Comparison of ENCODE assay signal across 9 cellular contexts in the genomic region with DNA sequence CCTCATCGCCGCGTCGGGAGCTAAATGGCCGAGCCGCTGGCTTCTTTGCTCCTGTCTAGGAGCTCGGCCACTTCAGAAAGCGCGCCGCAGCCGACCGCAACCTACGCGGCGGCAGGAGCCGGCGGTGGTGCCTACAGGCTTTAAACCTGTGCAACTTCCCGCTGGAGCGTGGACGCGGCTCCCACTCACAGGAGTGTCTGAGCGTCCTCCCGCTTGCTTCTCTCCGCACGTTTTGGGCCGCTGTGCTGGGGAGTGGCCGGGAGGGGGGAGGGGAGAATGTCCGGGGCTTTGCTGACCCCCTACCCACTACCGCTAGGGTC. TPM values are rescaled to one million over a fixed set of nuclear protein-coding genes. Genes with fewer than 3 reads are reported as not detected.
A peak's percentile ranks its signal among the peaks of the same experiment; 100 is the strongest.
DNase-seq lines count a peak whose midpoint lies in the region; ATAC-seq and TF ChIP-seq lines count a peak whose summit lies in the region.
"Had no signal": no experiment of that assay in that cellular context is flagged by ENCODE, and none has a peak within 500 bp of the region (broad histone marks: within the 10 kb centered on the region; RNA-seq: fewer than 3 reads in every experiment).

No MANE protein-coding gene starts in this region.

- no peaks in the 10 kb centered on the region for H4K20me1 ChIP-seq in GM23338 (replicated peaks; ENCODE audit: insufficient read depth)

- H3K9me3 ChIP-seq in adipocyte (ENCODE audit: control insufficient read depth, low read length): no peaks in the 10 kb centered on the region

- H3F3A ChIP-seq in GM23338 (replicated peaks; ENCODE audit: low read depth): no peaks in the 10 kb centered on the region

- no peak overlapping the region for H2AFZ ChIP-seq in GM23338

- no peaks in the 10 kb centered on the region; the same call in 2 of the 3 replicates for H3K36me3 Mint-ChIP-seq in GM23338 (ENCODE audit: low read depth)
- no peaks in the 10 kb centered on the region for H3K36me3 Mint-ChIP-seq in stimulated activated effector memory CD8-positive, alpha-beta T cell treated with anti-CD3 and anti-CD28 coated beads, Interleukin-12 subunit alpha, Interleukin-12 subunit beta, amount 100 ng/mL, for 72 hours

- no peaks in the 10 kb centered on the region for H3K9me2 ChIP-seq in GM23338 (ENCODE audit: insufficient read depth)

- H3K4me3 Mint-ChIP-seq in GM23338: peak overlapping the region; percentile 79
- peak overlapping the region; percentile 66 for H3K4me3 Mint-ChIP-seq in stimulated activated effector memory CD8-positive, alpha-beta T cell treated with anti-CD3 and anti-CD28 coated beads, Interleukin-12 subunit alpha, Interleukin-12 subunit beta, amount 100 ng/mL, for 72 hours

- H3K9ac ChIP-seq in adipocyte (ENCODE audit: low read length): peak overlapping the region; percentile 77
- H3K9ac ChIP-seq: KMS-11 had no signal

- no peak for TF ChIP-seq CTCF in GM23338 (conservative IDR thresholded peaks at IDR 0.05; ENCODE audit: low read depth in 2 of 2)

- peak overlapping the region; percentile 70 for H3K4me3 ChIP-seq in GM23338
- peak overlapping the region; percentile 72 for H3K4me3 ChIP-seq in adipocyte (ENCODE audit: low read length)
- peak overlapping the region; percentile 54 for H3K4me3 ChIP-seq in iPS-11a (ENCODE audit: low read depth, low read length)

- H3K4me1 ChIP-seq in GM23338 (ENCODE audit: insufficient read depth) (peaks cover 11% of the 10 kb centered on the region), adipocyte (ENCODE audit: control insufficient read depth, insufficient read depth, low read length) (no peaks in the 10 kb centered on the region)

- H3K27me3 ChIP-seq in GM23338 (ENCODE audit: insufficient read depth): no peaks in the 10 kb centered on the region
- H3K27me3 ChIP-seq in adipocyte (replicated peaks; ENCODE audit: control insufficient read depth, insufficient read depth, low read length): peaks cover 11% of the 10 kb centered on the region

- no peak overlapping the region for H3K27ac ChIP-seq in GM23338 (ENCODE audit: low read depth)
- H3K27ac ChIP-seq: KMS-11 had no signal

- no peak overlapping the region; the same call in 1 of the 2 replicates for H3K27ac Mint-ChIP-seq in GM23338
- H3K27ac Mint-ChIP-seq in stimulated activated effector memory CD8-positive, alpha-beta T cell treated with anti-CD3 and anti-CD28 coated beads, Interleukin-12 subunit alpha, Interleukin-12 subunit beta, amount 100 ng/mL, for 72 hours: no peak overlapping the region

- H3K4me2 ChIP-seq in GM23338: peak overlapping the region; percentile 85
- H3K4me2 ChIP-seq: KMS-11 had no signal

- H3K27me3 Mint-ChIP-seq in GM23338 (ENCODE audit: insufficient read depth, low read depth, poor library complexity): peaks cover 2% of the 10 kb centered on the region

- peaks cover 36% of the 10 kb centered on the region for H3K4me1 Mint-ChIP-seq in GM23338
- no peaks in the 10 kb centered on the region for H3K4me1 Mint-ChIP-seq in stimulated activated effector memory CD8-positive, alpha-beta T cell treated with anti-CD3 and anti-CD28 coated beads, Interleukin-12 subunit alpha, Interleukin-12 subunit beta, amount 100 ng/mL, for 72 hours

- DNase-seq in GM23338 (ENCODE audit: low spot score) (peak; percentile 38), adipocyte (ENCODE audit: low read depth) (peak; percentile 32), pons (ENCODE audit: low spot score) (no peak), GM19240 (ENCODE audit: insufficient read length, low spot score) (no peak), ureter (ENCODE audit: low spot score) (no peak)
- DNase-seq in stimulated activated effector memory CD8-positive, alpha-beta T cell treated with anti-CD3 and anti-CD28 coated beads, Interleukin-12 subunit alpha, Interleukin-12 subunit beta, amount 100 ng/mL, for 72 hours (ENCODE audit: low spot score in 2 of 2): no peak
- DNase-seq: effector CD4-positive, alpha-beta T cell had no signal

- H3K36me3 ChIP-seq in GM23338 (ENCODE audit: insufficient read depth) (no peaks in the 10 kb centered on the region), adipocyte (ENCODE audit: control insufficient read depth, insufficient read depth, low read length, severe bottlenecking) (no peaks in the 10 kb centered on the region)

- peak; percentile 6 for ATAC-seq in GM23338
- ATAC-seq in stimulated activated effector memory CD8-positive, alpha-beta T cell treated with anti-CD3 and anti-CD28 coated beads, Interleukin-12 subunit alpha, Interleukin-12 subunit beta, amount 100 ng/mL, for 72 hours: no peak

- no peaks in the 10 kb centered on the region for H3K9me3 Mint-ChIP-seq in GM23338
- no peaks in the 10 kb centered on the region for H3K9me3 Mint-ChIP-seq in stimulated activated effector memory CD8-positive, alpha-beta T cell treated with anti-CD3 and anti-CD28 coated beads, Interleukin-12 subunit alpha, Interleukin-12 subunit beta, amount 100 ng/mL, for 72 hours

- H3K79me2 ChIP-seq in GM23338 (replicated peaks; ENCODE audit: insufficient read depth): peaks cover 36% of the 10 kb centered on the region

TF ChIP-seq in GM23338, 12 proteins besides CTCF, POLR2A, EP300 and RAD21 (continues in another document):
- TF ChIP-seq, protein P1, sequence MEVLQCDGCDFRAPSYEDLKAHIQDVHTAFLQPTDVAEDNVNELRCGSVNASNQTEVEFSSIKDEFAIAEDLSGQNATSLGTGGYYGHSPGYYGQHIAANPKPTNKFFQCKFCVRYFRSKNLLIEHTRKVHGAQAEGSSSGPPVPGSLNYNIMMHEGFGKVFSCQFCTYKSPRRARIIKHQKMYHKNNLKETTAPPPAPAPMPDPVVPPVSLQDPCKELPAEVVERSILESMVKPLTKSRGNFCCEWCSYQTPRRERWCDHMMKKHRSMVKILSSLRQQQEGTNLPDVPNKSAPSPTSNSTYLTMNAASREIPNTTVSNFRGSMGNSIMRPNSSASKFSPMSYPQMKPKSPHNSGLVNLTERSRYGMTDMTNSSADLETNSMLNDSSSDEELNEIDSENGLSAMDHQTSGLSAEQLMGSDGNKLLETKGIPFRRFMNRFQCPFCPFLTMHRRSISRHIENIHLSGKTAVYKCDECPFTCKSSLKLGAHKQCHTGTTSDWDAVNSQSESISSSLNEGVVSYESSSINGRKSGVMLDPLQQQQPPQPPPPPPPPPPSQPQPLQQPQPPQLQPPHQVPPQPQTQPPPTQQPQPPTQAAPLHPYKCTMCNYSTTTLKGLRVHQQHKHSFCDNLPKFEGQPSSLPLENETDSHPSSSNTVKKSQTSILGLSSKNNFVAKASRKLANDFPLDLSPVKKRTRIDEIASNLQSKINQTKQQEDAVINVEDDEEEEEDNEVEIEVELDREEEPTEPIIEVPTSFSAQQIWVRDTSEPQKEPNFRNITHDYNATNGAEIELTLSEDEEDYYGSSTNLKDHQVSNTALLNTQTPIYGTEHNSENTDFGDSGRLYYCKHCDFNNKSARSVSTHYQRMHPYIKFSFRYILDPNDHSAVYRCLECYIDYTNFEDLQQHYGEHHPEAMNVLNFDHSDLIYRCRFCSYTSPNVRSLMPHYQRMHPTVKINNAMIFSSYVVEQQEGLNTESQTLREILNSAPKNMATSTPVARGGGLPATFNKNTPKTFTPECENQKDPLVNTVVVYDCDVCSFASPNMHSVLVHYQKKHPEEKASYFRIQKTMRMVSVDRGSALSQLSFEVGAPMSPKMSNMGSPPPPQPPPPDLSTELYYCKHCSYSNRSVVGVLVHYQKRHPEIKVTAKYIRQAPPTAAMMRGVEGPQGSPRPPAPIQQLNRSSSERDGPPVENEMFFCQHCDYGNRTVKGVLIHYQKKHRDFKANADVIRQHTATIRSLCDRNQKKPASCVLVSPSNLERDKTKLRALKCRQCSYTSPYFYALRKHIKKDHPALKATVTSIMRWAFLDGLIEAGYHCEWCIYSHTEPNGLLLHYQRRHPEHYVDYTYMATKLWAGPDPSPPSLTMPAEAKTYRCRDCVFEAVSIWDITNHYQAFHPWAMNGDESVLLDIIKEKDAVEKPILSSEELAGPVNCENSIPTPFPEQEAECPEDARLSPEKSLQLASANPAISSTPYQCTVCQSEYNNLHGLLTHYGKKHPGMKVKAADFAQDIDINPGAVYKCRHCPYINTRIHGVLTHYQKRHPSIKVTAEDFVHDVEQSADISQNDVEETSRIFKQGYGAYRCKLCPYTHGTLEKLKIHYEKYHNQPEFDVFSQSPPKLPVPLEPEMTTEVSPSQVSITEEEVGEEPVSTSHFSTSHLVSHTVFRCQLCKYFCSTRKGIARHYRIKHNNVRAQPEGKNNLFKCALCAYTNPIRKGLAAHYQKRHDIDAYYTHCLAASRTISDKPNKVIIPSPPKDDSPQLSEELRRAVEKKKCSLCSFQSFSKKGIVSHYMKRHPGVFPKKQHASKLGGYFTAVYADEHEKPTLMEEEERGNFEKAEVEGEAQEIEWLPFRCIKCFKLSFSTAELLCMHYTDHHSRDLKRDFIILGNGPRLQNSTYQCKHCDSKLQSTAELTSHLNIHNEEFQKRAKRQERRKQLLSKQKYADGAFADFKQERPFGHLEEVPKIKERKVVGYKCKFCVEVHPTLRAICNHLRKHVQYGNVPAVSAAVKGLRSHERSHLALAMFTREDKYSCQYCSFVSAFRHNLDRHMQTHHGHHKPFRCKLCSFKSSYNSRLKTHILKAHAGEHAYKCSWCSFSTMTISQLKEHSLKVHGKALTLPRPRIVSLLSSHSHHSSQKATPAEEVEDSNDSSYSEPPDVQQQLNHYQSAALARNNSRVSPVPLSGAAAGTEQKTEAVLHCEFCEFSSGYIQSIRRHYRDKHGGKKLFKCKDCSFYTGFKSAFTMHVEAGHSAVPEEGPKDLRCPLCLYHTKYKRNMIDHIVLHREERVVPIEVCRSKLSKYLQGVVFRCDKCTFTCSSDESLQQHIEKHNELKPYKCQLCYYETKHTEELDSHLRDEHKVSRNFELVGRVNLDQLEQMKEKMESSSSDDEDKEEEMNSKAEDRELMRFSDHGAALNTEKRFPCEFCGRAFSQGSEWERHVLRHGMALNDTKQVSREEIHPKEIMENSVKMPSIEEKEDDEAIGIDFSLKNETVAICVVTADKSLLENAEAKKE (CRISPR knock-in tag; IDR thresholded peaks at IDR 0.05): no peak
- no peak for TF ChIP-seq EZH2phosphoT487 (IDR thresholded peaks at IDR 0.05; ENCODE audit: unreplicated experiment)
- no peak for TF ChIP-seq ZNF331 (CRISPR knock-in tag; IDR thresholded peaks at IDR 0.05; ENCODE audit: low read depth)
- TF ChIP-seq, protein P2, sequence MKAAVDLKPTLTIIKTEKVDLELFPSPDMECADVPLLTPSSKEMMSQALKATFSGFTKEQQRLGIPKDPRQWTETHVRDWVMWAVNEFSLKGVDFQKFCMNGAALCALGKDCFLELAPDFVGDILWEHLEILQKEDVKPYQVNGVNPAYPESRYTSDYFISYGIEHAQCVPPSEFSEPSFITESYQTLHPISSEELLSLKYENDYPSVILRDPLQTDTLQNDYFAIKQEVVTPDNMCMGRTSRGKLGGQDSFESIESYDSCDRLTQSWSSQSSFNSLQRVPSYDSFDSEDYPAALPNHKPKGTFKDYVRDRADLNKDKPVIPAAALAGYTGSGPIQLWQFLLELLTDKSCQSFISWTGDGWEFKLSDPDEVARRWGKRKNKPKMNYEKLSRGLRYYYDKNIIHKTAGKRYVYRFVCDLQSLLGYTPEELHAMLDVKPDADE (IDR thresholded peaks at IDR 0.05): no peak
- TF ChIP-seq ZNF114 (CRISPR knock-in tag; IDR thresholded peaks at IDR 0.05): no peak
- no peak for TF ChIP-seq STAT1 (IDR thresholded peaks at IDR 0.05; ENCODE audit: unreplicated experiment)

RNA-seq across cellular contexts. Expression of a gene that starts 1.0 kb away (rescaled TPM):
- total RNA-seq in GM23338 (2014; rRNA removed; shearing (Covaris generic)): 7.0 and 9.5 TPM in 2 replicates
- 3.7 and 4.7 TPM in 2 replicates for polyA plus RNA-seq in GM23338 (2016; fragmentation: Nextera tagmentation; extraction: Ambion mirVana)
- total RNA-seq in ureter: 14.6 TPM

Comparison
In these comparisons a context has a peak if more than half of its experiments do, and no peak if none do; other contexts are left out.
1. DNase-seq: peak in GM23338 (single experiment) and adipocyte (single experiment); none in stimulated activated effector memory CD8-positive, alpha-beta T cell treated with anti-CD3 and anti-CD28 coated beads, Interleukin-12 subunit alpha, Interleukin-12 subunit beta, amount 100 ng/mL, for 72 hours (0 of 2), pons (single experiment), GM19240 (single experiment) and ureter (single experiment).
2. Peak in every context shown above with its lines, with median percentiles within 50 percentile points of each other: H3K4me3 ChIP-seq.